27 cellular contexts compared by ENCODE assay signal in genomic region chr12:57990241-57990883, GRCh38.
"Had no signal": no experiment of that assay in that cellular context is flagged by ENCODE, and none has a peak within 500 bp of the region (broad histone marks: within the 10 kb centered on the region; RNA-seq: fewer than 3 reads in every experiment).

No MANE protein-coding gene starts in this region.

- H3K36me3 Mint-ChIP-seq: activated naive CD8-positive, alpha-beta T cell had no signal

- DNase-seq: activated CD4-positive, alpha-beta memory T cell treated with anti-CD3 and anti-CD28 coated beads, Interleukin-2, amount 10 ng/mL, durations not matched to agents 7 days and 5 days; activated CD4-positive, alpha-beta T cell treated with anti-CD3 and anti-CD28 coated beads for 1 hour; activated CD4-positive, alpha-beta T cell treated with anti-CD3 and anti-CD28 coated beads for 4 hours; activated CD4-positive, alpha-beta T cell treated with anti-CD3 and anti-CD28 coated beads, Interleukin-2, amount 10 ng/mL, durations not matched to agents 7 days and 5 days; activated CD4-positive, alpha-beta T cell treated with anti-CD3 and anti-CD28 coated beads, Interleukin-2, amount 50 U/mL, for 4 hours; activated CD8-positive, alpha-beta memory T cell treated with anti-CD3 and anti-CD28 coated beads, Interleukin-2, amount 50 U/mL, for 48 hours; activated gamma-delta T cell treated with Interleukin-2 at 50 U/mL for 16 hours; activated naive CD4-positive, alpha-beta T cell treated with anti-CD3 and anti-CD28 coated beads, Interleukin-2, amount 50 U/mL, for 16 hours; activated naive CD4-positive, alpha-beta T cell treated with Interleukin-2 at 50 U/mL for 16 hours; activated T-cell treated with anti-CD3 and anti-CD28 coated beads for 4 hours; activated T-cell treated with anti-CD3 and anti-CD28 coated beads, Interleukin-2, amount 50 U/mL, for 24 hours; activated T-cell treated with anti-CD3 and anti-CD28 coated beads, Interleukin-2, amount 50 U/mL, for 72 hours; amniotic stem cell; anterior cingulate cortex; brain microvascular endothelial cell; caudate nucleus; colonic mucosa; effector CD8-positive, alpha-beta T cell; esophagus squamous epithelium; foreskin melanocyte; head of caudate nucleus; hippocampal formation; T-helper 2 cell had no signal

- H3K27ac Mint-ChIP-seq: activated CD4-positive, alpha-beta memory T cell treated with anti-CD3 and anti-CD28 coated beads, Interleukin-2, amount 10 ng/mL, durations not matched to agents 7 days and 5 days; activated CD4-positive, alpha-beta T cell treated with anti-CD3 and anti-CD28 coated beads, Interleukin-2, amount 10 ng/mL, durations not matched to agents 7 days and 5 days; activated naive CD8-positive, alpha-beta T cell; activated T-cell treated with anti-CD3 and anti-CD28 coated beads, Interleukin-2, amount 50 U/mL, for 24 hours; activated T-cell treated with anti-CD3 and anti-CD28 coated beads, Interleukin-2, amount 50 U/mL, for 72 hours had no signal

- ATAC-seq: activated T-cell treated with anti-CD3 and anti-CD28 coated beads, Interleukin-2, amount 50 U/mL, for 72 hours had no signal

- H3K4me3 Mint-ChIP-seq: activated CD4-positive, alpha-beta memory T cell treated with anti-CD3 and anti-CD28 coated beads, Interleukin-2, amount 10 ng/mL, durations not matched to agents 7 days and 5 days; activated CD4-positive, alpha-beta T cell treated with anti-CD3 and anti-CD28 coated beads, Interleukin-2, amount 10 ng/mL, durations not matched to agents 7 days and 5 days; activated naive CD8-positive, alpha-beta T cell; activated T-cell treated with anti-CD3 and anti-CD28 coated beads, Interleukin-2, amount 50 U/mL, for 24 hours; activated T-cell treated with anti-CD3 and anti-CD28 coated beads, Interleukin-2, amount 50 U/mL, for 72 hours had no signal

- H3K9me3 Mint-ChIP-seq: activated CD4-positive, alpha-beta memory T cell treated with anti-CD3 and anti-CD28 coated beads, Interleukin-2, amount 10 ng/mL, durations not matched to agents 7 days and 5 days; activated CD4-positive, alpha-beta T cell treated with anti-CD3 and anti-CD28 coated beads, Interleukin-2, amount 10 ng/mL, durations not matched to agents 7 days and 5 days; activated T-cell treated with anti-CD3 and anti-CD28 coated beads, Interleukin-2, amount 50 U/mL, for 24 hours had no signal

- H3K4me1 Mint-ChIP-seq: activated CD4-positive, alpha-beta memory T cell treated with anti-CD3 and anti-CD28 coated beads, Interleukin-2, amount 10 ng/mL, durations not matched to agents 7 days and 5 days; activated CD4-positive, alpha-beta T cell treated with anti-CD3 and anti-CD28 coated beads, Interleukin-2, amount 10 ng/mL, durations not matched to agents 7 days and 5 days had no signal

- H3K4me3 ChIP-seq: colonic mucosa, esophagus squamous epithelium had no signal

- FAIRE-seq: astrocyte, endometrium, endothelial cell of umbilical vein had no signal

- H3K27me3 Mint-ChIP-seq: activated CD4-positive, alpha-beta memory T cell treated with anti-CD3 and anti-CD28 coated beads, Interleukin-2, amount 10 ng/mL, durations not matched to agents 7 days and 5 days; activated CD4-positive, alpha-beta T cell treated with anti-CD3 and anti-CD28 coated beads, Interleukin-2, amount 10 ng/mL, durations not matched to agents 7 days and 5 days; activated naive CD8-positive, alpha-beta T cell had no signal
